2 cellular contexts compared by ENCODE assay signal in the genomic region with DNA sequence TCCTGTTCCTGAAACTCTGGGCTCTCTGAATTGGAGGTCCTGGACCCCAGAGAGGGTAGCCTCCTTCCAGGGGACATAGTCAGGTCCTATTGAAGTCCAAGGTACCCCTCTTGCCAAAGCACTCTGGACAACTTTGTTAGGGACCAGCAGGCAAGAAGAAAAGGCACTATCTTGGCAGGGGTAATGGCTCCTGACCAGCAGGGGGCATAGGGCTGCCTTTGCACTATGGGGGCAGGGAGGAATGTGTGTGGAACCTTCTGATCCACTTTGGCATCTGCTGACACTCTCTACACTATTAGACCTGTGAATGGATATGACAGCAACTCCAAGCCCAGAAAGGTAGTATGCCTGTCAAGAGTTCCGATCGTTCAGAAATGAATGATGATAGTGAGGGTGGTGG.
TF ChIP-seq lines count a peak whose summit lies in the region.

No MANE protein-coding gene starts in this region.

TF ChIP-seq in SK-N-SH, 30 proteins besides CTCF, POLR2A, EP300 and RAD21 (continued from another document):
- TF ChIP-seq, protein P1, sequence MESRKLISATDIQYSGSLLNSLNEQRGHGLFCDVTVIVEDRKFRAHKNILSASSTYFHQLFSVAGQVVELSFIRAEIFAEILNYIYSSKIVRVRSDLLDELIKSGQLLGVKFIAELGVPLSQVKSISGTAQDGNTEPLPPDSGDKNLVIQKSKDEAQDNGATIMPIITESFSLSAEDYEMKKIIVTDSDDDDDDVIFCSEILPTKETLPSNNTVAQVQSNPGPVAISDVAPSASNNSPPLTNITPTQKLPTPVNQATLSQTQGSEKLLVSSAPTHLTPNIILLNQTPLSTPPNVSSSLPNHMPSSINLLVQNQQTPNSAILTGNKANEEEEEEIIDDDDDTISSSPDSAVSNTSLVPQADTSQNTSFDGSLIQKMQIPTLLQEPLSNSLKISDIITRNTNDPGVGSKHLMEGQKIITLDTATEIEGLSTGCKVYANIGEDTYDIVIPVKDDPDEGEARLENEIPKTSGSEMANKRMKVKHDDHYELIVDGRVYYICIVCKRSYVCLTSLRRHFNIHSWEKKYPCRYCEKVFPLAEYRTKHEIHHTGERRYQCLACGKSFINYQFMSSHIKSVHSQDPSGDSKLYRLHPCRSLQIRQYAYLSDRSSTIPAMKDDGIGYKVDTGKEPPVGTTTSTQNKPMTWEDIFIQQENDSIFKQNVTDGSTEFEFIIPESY (IDR thresholded peaks at IDR 0.05; ENCODE audit: borderline replicate concordance, low read depth) = no peak
- TF ChIP-seq MEF2A (IDR thresholded peaks at IDR 0.05; ENCODE audit: borderline replicate concordance, low read depth) (no peak), TCF12 (IDR thresholded peaks at IDR 0.05) (no peak)
- TF ChIP-seq, protein P2, sequence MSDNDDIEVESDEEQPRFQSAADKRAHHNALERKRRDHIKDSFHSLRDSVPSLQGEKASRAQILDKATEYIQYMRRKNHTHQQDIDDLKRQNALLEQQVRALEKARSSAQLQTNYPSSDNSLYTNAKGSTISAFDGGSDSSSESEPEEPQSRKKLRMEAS (IDR thresholded peaks at IDR 0.05; ENCODE audit: low read depth) = no peak

TF ChIP-seq in liver, 16 proteins besides CTCF, POLR2A, EP300 and RAD21 (continued from another document):
- TF ChIP-seq, protein P2 (IDR thresholded peaks at IDR 0.05) = no peak
- TF ChIP-seq, protein P1 (IDR thresholded peaks at IDR 0.05) = no peak
TF ChIP-seq in liver: peak in this region for 0.
